In the genomic region with DNA sequence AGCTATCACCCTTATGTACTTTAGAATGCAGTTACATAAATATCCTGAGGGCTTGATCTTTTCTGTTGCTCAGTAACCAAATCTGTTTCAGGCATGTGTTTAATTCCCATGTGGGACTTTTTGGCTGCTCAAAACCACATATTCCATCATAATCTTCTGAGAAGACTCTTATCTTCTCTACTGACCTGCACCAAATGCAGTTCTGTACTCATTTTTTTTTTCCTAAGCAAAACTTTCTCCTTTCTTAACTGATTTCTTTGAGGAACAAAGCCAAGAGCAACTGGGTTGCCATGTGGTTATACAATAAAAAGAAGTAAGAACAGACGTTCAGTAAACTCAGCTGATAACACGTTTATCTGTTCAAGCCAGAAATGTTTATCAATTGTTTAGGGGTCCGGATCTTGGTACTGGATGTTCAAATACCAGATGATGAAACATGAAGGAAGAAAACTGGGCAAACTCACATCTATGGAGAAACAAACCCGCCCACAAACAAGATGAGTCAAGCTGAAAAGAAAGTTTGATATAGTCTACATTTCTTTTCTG, we compare ENCODE assay signal across 25 cellular contexts. TPM values are rescaled to one million over a fixed set of nuclear protein-coding genes. Genes with fewer than 3 reads are reported as not detected.
DNase-seq lines count a peak whose midpoint lies in the region; ATAC-seq and TF ChIP-seq lines count a peak whose summit lies in the region.
"Had no signal": no experiment of that assay in that cellular context is flagged by ENCODE, and none has a peak within 500 bp of the region (broad histone marks: within the 10 kb centered on the region; RNA-seq: fewer than 3 reads in every experiment).

No MANE protein-coding gene starts in this region.

- H3K4me3 Mint-ChIP-seq in glutamatergic neuron (ENCODE audit: unreplicated experiment) (no peak overlapping the region), nephron (peak overlapping the region in 1 of 3 experiments; percentile 59)
- H3K4me3 Mint-ChIP-seq: activated CD4-positive, alpha-beta memory T cell treated with anti-CD3 and anti-CD28 coated beads, Interleukin-2, amount 10 ng/mL, durations not matched to agents 7 days and 5 days; activated T-cell treated with anti-CD3 and anti-CD28 coated beads, Interleukin-2, amount 50 U/mL, for 24 hours; B cell; endodermal cell; H9; stimulated activated effector memory CD8-positive, alpha-beta T cell treated with anti-CD3 and anti-CD28 coated beads, Interleukin-12 subunit alpha, Interleukin-12 subunit beta, amount 100 ng/mL, for 72 hours had no signal

- ATAC-seq in Right ventricle myocardium inferior (peak; percentile 75), HG02763 (IDR thresholded peaks at IDR 0.05; ENCODE audit: unreplicated experiment) (no peak), HG03439 (IDR thresholded peaks at IDR 0.05; ENCODE audit: unreplicated experiment) (no peak)
- ATAC-seq: left colon; mucosa of descending colon; stimulated activated effector memory CD8-positive, alpha-beta T cell treated with anti-CD3 and anti-CD28 coated beads, Interleukin-12 subunit alpha, Interleukin-12 subunit beta, amount 100 ng/mL, for 72 hours had no signal

- H3K4me1 Mint-ChIP-seq in glutamatergic neuron (ENCODE audit: low read depth, unreplicated experiment) (peaks cover 20% of the 10 kb centered on the region), nephron (peaks cover 71% of the 10 kb centered on the region)
- H3K4me1 Mint-ChIP-seq: activated CD4-positive, alpha-beta memory T cell treated with anti-CD3 and anti-CD28 coated beads, Interleukin-2, amount 10 ng/mL, durations not matched to agents 7 days and 5 days; B cell; stimulated activated effector memory CD8-positive, alpha-beta T cell treated with anti-CD3 and anti-CD28 coated beads, Interleukin-12 subunit alpha, Interleukin-12 subunit beta, amount 100 ng/mL, for 72 hours had no signal

- H3K36me3 Mint-ChIP-seq in glutamatergic neuron (ENCODE audit: unreplicated experiment) = peaks cover 4% of the 10 kb centered on the region
- H3K36me3 Mint-ChIP-seq in nephron (ENCODE audit: low read depth) = peaks cover 22% of the 10 kb centered on the region
- H3K36me3 Mint-ChIP-seq: stimulated activated effector memory CD8-positive, alpha-beta T cell treated with anti-CD3 and anti-CD28 coated beads, Interleukin-12 subunit alpha, Interleukin-12 subunit beta, amount 100 ng/mL, for 72 hours had no signal

- H3K9me3 Mint-ChIP-seq in glutamatergic neuron (ENCODE audit: unreplicated experiment) = peaks cover 1% of the 10 kb centered on the region
- peaks cover 9% of the 10 kb centered on the region for H3K9me3 Mint-ChIP-seq in nephron
- H3K9me3 Mint-ChIP-seq: H9 had no signal

- intact Hi-C loops in Right ventricle myocardium inferior (cut with DNase I) (no loop called here), cardiac septum (cut with DNase I) (no loop called here)

- H3K27me3 Mint-ChIP-seq in glutamatergic neuron (ENCODE audit: unreplicated experiment) = peaks cover 3% of the 10 kb centered on the region
- H3K27me3 Mint-ChIP-seq in nephron (ENCODE audit: low read depth) = peaks cover 4% of the 10 kb centered on the region
- H3K27me3 Mint-ChIP-seq: activated CD4-positive, alpha-beta memory T cell treated with anti-CD3 and anti-CD28 coated beads, Interleukin-2, amount 10 ng/mL, durations not matched to agents 7 days and 5 days; activated T-cell treated with anti-CD3 and anti-CD28 coated beads, Interleukin-2, amount 50 U/mL, for 24 hours; B cell had no signal

- H3K27ac Mint-ChIP-seq in glutamatergic neuron (ENCODE audit: unreplicated experiment) = peak overlapping the region; percentile 11
- H3K27ac Mint-ChIP-seq in nephron = peak overlapping the region; percentile 84 to 96 (median 88)
- H3K27ac Mint-ChIP-seq: activated CD4-positive, alpha-beta memory T cell treated with anti-CD3 and anti-CD28 coated beads, Interleukin-2, amount 10 ng/mL, durations not matched to agents 7 days and 5 days; activated T-cell treated with anti-CD3 and anti-CD28 coated beads, Interleukin-2, amount 50 U/mL, for 24 hours; B cell; endodermal cell; H9; stimulated activated effector memory CD8-positive, alpha-beta T cell treated with anti-CD3 and anti-CD28 coated beads, Interleukin-12 subunit alpha, Interleukin-12 subunit beta, amount 100 ng/mL, for 72 hours had no signal

- TF ChIP-seq CTCF in glutamatergic neuron (IDR thresholded peaks at IDR 0.05; ENCODE audit: partially characterized antibody, unreplicated experiment) (no peak), nephron (IDR thresholded peaks at IDR 0.05; ENCODE audit: unreplicated experiment in 3 of 3) (no peak)

- DNase-seq in Right ventricle myocardium inferior (ENCODE audit: missing footprints) = no peak
- no peak for DNase-seq in cardiac septum (ENCODE audit: low spot score)
- DNase-seq in glutamatergic neuron = no peak
- DNase-seq in NCI-H1105 (lab: John Stamatoyannopoulos, UW) = no peak
- DNase-seq in NCI-H1694 (lab: John Stamatoyannopoulos, UW) = no peak
- DNase-seq: activated CD4-positive, alpha-beta memory T cell treated with anti-CD3 and anti-CD28 coated beads, Interleukin-2, amount 10 ng/mL, durations not matched to agents 7 days and 5 days; activated naive CD4-positive, alpha-beta T cell treated with anti-CD3 and anti-CD28 coated beads, Interleukin-2, amount 50 U/mL, for 16 hours; activated T-cell treated with anti-CD3 and anti-CD28 coated beads, Interleukin-2, amount 50 U/mL, for 24 hours; DMS 273 treated with DMSO at 0.1 percent for 48 hours; endodermal cell; H9; left colon; mucosa of descending colon; NCI-H2171; retina; SIG-M5; stimulated activated CD4-positive, alpha-beta T cell treated with anti-CD3 and anti-CD28 coated beads, Interleukin-15, amount 100 ng/mL, for 24 hours; T-helper 1 cell had no signal

RNA-seq across cellular contexts. Expression of gene TMEM132C, which starts 50.1 kb away (rescaled TPM):
- total RNA-seq in Right ventricle myocardium inferior (2.6 TPM), cardiac septum (0.27 TPM), glutamatergic neuron (ENCODE audit: unreplicated experiment) (8.0 TPM)
- total RNA-seq: astrocyte, B cell, OCI-LY7 had no signal
